Comparison of ENCODE assay signal across 8 cellular contexts in the genomic region with DNA sequence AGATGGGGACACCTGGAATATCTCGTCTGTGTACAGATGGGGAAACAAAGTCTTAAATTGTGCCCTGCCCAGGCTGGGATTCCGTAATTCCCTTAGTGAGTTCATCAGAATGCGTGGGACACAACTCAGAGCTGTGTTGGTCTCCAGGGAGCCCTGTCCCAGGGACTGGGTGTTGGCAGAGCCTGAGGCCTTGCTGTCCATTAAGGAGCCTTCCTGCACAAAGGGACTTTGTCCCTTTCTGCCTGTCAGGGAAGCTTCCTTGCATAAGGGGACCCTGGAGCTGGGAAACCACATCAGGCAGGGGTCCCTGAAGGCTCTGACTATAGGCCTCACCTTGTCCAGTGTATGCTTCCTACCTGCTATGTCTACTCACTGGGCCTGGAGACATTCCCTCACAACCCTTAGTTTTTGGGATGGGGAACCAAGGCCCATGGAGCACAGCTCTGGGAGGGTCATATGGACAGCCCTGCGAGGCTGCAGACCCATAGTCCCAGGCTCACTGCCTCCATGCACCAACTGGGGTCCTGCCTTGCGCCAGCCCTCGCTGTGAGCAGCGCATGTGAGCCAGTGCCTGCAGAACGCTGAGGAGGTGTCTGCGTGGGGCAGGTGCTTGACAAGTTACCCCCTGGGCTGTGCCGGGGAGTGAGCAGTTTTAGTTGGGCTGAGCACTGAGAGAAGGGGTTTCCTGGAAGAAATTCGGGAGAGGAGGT. TPM values are rescaled to one million over a fixed set of nuclear protein-coding genes. Genes with fewer than 3 reads are reported as not detected.
DNase-seq lines count a peak whose midpoint lies in the region; ATAC-seq and TF ChIP-seq lines count a peak whose summit lies in the region.

No MANE protein-coding gene starts in this region.

- peak overlapping the region; percentile 82 for H3K4me3 Mint-ChIP-seq in GM23338
- peak overlapping the region; percentile 88 for H3K4me3 Mint-ChIP-seq in activated T-helper 17 cell treated with anti-CD3 and anti-CD28 coated beads, Interleukin-2, amount 50 U/mL, for 72 hours

- no peaks in the 10 kb centered on the region; the same call in 1 of the 2 replicates for H3K36me3 ChIP-seq in GM23338 (ENCODE audit: insufficient read depth)

- DNase-seq in GM23338 (ENCODE audit: low spot score), result no peak
- peak; percentile 12 to 52 for DNase-seq in hippocampal formation (lab: John Stamatoyannopoulos, UW)
- no peak for DNase-seq in skeletal muscle cell (ENCODE audit: low read depth)
- no peak for DNase-seq in NCI-H2029 treated with DMSO at 0.1 percent for 48 hours (lab: John Stamatoyannopoulos, UW)
- no peak for DNase-seq in HuH-7.5 (ENCODE audit: low spot score)
- no peak for DNase-seq in NCI-H1092 treated with DMSO at 0.1 percent for 48 hours (lab: John Stamatoyannopoulos, UW)

- H3K9me2 ChIP-seq in GM23338 (ENCODE audit: insufficient read depth), result no peaks in the 10 kb centered on the region

- TF ChIP-seq CTCF in GM23338 (conservative IDR thresholded peaks at IDR 0.05; ENCODE audit: low read depth in 2 of 2), result no peak

- no peak overlapping the region for H3K27ac Mint-ChIP-seq in GM23338
- H3K27ac Mint-ChIP-seq in activated T-helper 17 cell treated with anti-CD3 and anti-CD28 coated beads, Interleukin-2, amount 50 U/mL, for 72 hours, result peak overlapping the region; percentile 86

- H3F3A ChIP-seq in GM23338 (replicated peaks; ENCODE audit: low read depth), result 0 out of 2 replicates have a peak, but pooled peaks cover 8% of the 10 kb centered on the region

- H3K4me1 ChIP-seq in GM23338 (ENCODE audit: insufficient read depth), result 0 out of 2 replicates have a peak, but pooled peaks cover 3% of the 10 kb centered on the region

- H4K20me1 ChIP-seq in GM23338 (replicated peaks; ENCODE audit: insufficient read depth), result no peaks in the 10 kb centered on the region; the same call in 1 of the 2 replicates

- H3K4me3 ChIP-seq in GM23338 (peak overlapping the region; percentile 92; the same call in 1 of the 2 replicates), skeletal muscle cell (ENCODE audit: low read depth, low read length) (peak overlapping the region; percentile 81)

- peak overlapping the region; percentile 94; the same call in 1 of the 2 replicates for H3K4me2 ChIP-seq in GM23338

- H3K27me3 ChIP-seq in GM23338 (ENCODE audit: insufficient read depth), result peaks cover 8% of the 10 kb centered on the region; the same call in 1 of the 2 replicates

- H2AFZ ChIP-seq in GM23338, result no peak overlapping the region

- ATAC-seq in GM23338 (no peak), HG03097 (IDR thresholded peaks at IDR 0.05; ENCODE audit: low FRiP score, unreplicated experiment) (no peak)
- no peak for ATAC-seq in activated T-helper 17 cell treated with anti-CD3 and anti-CD28 coated beads, Interleukin-2, amount 50 U/mL, for 72 hours (replicated peaks)

- H3K79me2 ChIP-seq in GM23338 (replicated peaks; ENCODE audit: insufficient read depth), result peaks cover 19% of the 10 kb centered on the region

- peaks cover 3% of the 10 kb centered on the region; the same call in 1 of the 3 replicates for H3K36me3 Mint-ChIP-seq in GM23338 (ENCODE audit: low read depth)
- H3K36me3 Mint-ChIP-seq in activated T-helper 17 cell treated with anti-CD3 and anti-CD28 coated beads, Interleukin-2, amount 50 U/mL, for 72 hours (ENCODE audit: low read depth), result peaks cover 16% of the 10 kb centered on the region

- no peak overlapping the region for H3K27ac ChIP-seq in GM23338 (ENCODE audit: low read depth)

- peaks cover 7% of the 10 kb centered on the region for H3K27me3 Mint-ChIP-seq in GM23338 (ENCODE audit: insufficient read depth, low read depth, poor library complexity)
- H3K27me3 Mint-ChIP-seq in activated T-helper 17 cell treated with anti-CD3 and anti-CD28 coated beads, Interleukin-2, amount 50 U/mL, for 72 hours, result no peaks in the 10 kb centered on the region

- peaks cover 4% of the 10 kb centered on the region; the same call in 1 of the 3 replicates for H3K9me3 Mint-ChIP-seq in GM23338
- H3K9me3 Mint-ChIP-seq in activated T-helper 17 cell treated with anti-CD3 and anti-CD28 coated beads, Interleukin-2, amount 50 U/mL, for 72 hours, result no peaks in the 10 kb centered on the region

- H3K4me1 Mint-ChIP-seq in GM23338, result peaks cover 10% of the 10 kb centered on the region
- H3K4me1 Mint-ChIP-seq in activated T-helper 17 cell treated with anti-CD3 and anti-CD28 coated beads, Interleukin-2, amount 50 U/mL, for 72 hours, result peaks cover 46% of the 10 kb centered on the region

TF ChIP-seq in GM23338, 12 proteins besides CTCF, POLR2A, EP300 and RAD21 (continues in another document):
- TF ChIP-seq NANOG (IDR thresholded peaks at IDR 0.05; ENCODE audit: borderline replicate concordance) (no peak), STAT1 (IDR thresholded peaks at IDR 0.05; ENCODE audit: unreplicated experiment) (no peak)
- TF ChIP-seq, protein P1, sequence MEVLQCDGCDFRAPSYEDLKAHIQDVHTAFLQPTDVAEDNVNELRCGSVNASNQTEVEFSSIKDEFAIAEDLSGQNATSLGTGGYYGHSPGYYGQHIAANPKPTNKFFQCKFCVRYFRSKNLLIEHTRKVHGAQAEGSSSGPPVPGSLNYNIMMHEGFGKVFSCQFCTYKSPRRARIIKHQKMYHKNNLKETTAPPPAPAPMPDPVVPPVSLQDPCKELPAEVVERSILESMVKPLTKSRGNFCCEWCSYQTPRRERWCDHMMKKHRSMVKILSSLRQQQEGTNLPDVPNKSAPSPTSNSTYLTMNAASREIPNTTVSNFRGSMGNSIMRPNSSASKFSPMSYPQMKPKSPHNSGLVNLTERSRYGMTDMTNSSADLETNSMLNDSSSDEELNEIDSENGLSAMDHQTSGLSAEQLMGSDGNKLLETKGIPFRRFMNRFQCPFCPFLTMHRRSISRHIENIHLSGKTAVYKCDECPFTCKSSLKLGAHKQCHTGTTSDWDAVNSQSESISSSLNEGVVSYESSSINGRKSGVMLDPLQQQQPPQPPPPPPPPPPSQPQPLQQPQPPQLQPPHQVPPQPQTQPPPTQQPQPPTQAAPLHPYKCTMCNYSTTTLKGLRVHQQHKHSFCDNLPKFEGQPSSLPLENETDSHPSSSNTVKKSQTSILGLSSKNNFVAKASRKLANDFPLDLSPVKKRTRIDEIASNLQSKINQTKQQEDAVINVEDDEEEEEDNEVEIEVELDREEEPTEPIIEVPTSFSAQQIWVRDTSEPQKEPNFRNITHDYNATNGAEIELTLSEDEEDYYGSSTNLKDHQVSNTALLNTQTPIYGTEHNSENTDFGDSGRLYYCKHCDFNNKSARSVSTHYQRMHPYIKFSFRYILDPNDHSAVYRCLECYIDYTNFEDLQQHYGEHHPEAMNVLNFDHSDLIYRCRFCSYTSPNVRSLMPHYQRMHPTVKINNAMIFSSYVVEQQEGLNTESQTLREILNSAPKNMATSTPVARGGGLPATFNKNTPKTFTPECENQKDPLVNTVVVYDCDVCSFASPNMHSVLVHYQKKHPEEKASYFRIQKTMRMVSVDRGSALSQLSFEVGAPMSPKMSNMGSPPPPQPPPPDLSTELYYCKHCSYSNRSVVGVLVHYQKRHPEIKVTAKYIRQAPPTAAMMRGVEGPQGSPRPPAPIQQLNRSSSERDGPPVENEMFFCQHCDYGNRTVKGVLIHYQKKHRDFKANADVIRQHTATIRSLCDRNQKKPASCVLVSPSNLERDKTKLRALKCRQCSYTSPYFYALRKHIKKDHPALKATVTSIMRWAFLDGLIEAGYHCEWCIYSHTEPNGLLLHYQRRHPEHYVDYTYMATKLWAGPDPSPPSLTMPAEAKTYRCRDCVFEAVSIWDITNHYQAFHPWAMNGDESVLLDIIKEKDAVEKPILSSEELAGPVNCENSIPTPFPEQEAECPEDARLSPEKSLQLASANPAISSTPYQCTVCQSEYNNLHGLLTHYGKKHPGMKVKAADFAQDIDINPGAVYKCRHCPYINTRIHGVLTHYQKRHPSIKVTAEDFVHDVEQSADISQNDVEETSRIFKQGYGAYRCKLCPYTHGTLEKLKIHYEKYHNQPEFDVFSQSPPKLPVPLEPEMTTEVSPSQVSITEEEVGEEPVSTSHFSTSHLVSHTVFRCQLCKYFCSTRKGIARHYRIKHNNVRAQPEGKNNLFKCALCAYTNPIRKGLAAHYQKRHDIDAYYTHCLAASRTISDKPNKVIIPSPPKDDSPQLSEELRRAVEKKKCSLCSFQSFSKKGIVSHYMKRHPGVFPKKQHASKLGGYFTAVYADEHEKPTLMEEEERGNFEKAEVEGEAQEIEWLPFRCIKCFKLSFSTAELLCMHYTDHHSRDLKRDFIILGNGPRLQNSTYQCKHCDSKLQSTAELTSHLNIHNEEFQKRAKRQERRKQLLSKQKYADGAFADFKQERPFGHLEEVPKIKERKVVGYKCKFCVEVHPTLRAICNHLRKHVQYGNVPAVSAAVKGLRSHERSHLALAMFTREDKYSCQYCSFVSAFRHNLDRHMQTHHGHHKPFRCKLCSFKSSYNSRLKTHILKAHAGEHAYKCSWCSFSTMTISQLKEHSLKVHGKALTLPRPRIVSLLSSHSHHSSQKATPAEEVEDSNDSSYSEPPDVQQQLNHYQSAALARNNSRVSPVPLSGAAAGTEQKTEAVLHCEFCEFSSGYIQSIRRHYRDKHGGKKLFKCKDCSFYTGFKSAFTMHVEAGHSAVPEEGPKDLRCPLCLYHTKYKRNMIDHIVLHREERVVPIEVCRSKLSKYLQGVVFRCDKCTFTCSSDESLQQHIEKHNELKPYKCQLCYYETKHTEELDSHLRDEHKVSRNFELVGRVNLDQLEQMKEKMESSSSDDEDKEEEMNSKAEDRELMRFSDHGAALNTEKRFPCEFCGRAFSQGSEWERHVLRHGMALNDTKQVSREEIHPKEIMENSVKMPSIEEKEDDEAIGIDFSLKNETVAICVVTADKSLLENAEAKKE (CRISPR knock-in tag; IDR thresholded peaks at IDR 0.05), result no peak

RNA-seq across cellular contexts. Expression of gene CARD19, which starts 1.6 kb away (rescaled TPM):
- 24.7 and 36.8 TPM in 2 replicates for total RNA-seq in GM23338 (2014; rRNA removed; shearing (Covaris generic))
- 48.3 and 48.9 TPM in 2 replicates for polyA plus RNA-seq in GM23338 (2016; fragmentation: Nextera tagmentation; extraction: Ambion mirVana)
- 10 to 100 TPM; 83.6 to 87.3 TPM for total RNA-seq in activated T-helper 17 cell treated with anti-CD3 and anti-CD28 coated beads, Interleukin-2, amount 50 U/mL, for 72 hours

RNA-seq across cellular contexts. Expression of gene NINJ1, which starts 36.4 kb away (rescaled TPM):
- 31.2 and 39.7 TPM in 2 replicates for total RNA-seq in GM23338 (2014; rRNA removed; shearing (Covaris generic))
- 33.3 and 36.3 TPM in 2 replicates for polyA plus RNA-seq in GM23338 (2016; fragmentation: Nextera tagmentation; extraction: Ambion mirVana)
- 100 to 1,000 TPM in 1 of 2 donors, 10 to 100 TPM in 1; 56.0 to 197 TPM for total RNA-seq in activated T-helper 17 cell treated with anti-CD3 and anti-CD28 coated beads, Interleukin-2, amount 50 U/mL, for 72 hours

RNA-seq across cellular contexts. Expression of gene SUSD3, which starts 39.1 kb away (rescaled TPM):
- total RNA-seq in GM23338 (2014; rRNA removed; shearing (Covaris generic)), result 13.5 and 20.1 TPM in 2 replicates
- polyA plus RNA-seq in GM23338 (2016; fragmentation: Nextera tagmentation; extraction: Ambion mirVana), result 6.9 and 8.3 TPM in 2 replicates
- 10 to 100 TPM; 45.4 to 68.4 TPM for total RNA-seq in activated T-helper 17 cell treated with anti-CD3 and anti-CD28 coated beads, Interleukin-2, amount 50 U/mL, for 72 hours

Comparison
In these comparisons a context has a peak if more than half of its experiments do, and no peak if none do; other contexts are left out.
1. DNase-seq: peak in hippocampal formation (2 of 2); none in GM23338 (single experiment), skeletal muscle cell (single experiment), NCI-H2029 treated with DMSO at 0.1 percent for 48 hours (single experiment), HuH-7.5 (single experiment) and NCI-H1092 treated with DMSO at 0.1 percent for 48 hours (single experiment).